9 cellular contexts compared by ENCODE assay signal in the genomic region with DNA sequence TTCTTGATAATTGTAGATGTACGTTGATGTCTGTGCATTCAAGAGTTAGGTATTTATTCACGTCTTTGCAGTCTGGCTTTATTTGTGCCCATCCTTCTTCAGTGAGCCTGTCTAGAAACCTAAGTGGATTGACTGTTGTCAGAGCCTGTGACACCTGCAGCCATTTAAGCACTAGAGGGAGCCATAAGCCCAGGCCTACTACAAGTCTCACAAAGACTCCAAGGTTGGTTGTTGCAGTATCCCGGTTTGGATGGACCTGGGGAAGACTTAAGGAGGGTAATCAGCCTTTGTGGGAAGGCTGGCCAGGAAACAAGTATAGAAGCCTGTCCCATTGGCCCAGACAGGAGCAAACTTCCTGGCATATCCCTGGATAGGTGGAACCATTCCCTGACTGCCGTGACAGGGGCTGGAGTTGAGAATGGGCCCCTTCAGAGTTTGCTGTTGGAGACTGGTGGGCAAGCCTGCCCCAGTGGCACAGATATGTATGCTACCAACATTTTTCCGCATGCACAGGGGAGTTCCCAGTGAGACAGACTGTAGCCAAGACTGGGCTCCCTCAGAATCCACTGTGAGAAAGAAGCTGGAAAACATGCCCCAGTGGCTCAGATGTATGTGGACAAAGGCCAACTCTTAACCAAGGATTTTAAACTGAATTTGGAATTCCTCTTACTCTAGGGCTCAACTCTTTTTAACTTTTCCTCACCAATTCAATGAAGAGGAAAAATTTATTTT. TPM values are rescaled to one million over a fixed set of nuclear protein-coding genes. Genes with fewer than 3 reads are reported as not detected.
DNase-seq lines count a peak whose midpoint lies in the region; ATAC-seq and TF ChIP-seq lines count a peak whose summit lies in the region.
"Had no signal": no experiment of that assay in that cellular context is flagged by ENCODE, and none has a peak within 500 bp of the region (broad histone marks: within the 10 kb centered on the region; RNA-seq: fewer than 3 reads in every experiment).

No MANE protein-coding gene starts in this region.

- H3K27ac ChIP-seq in lung (ENCODE audit: low read depth in 1 of 2, low read length in 1 of 2), result no peak overlapping the region
- no peak overlapping the region for H3K27ac ChIP-seq in effector memory CD4-positive, alpha-beta T cell (ENCODE audit: insufficient read depth, low read length, poor library complexity, severe bottlenecking)

- no peak overlapping the region for H3K4me3 ChIP-seq in choroid plexus epithelial cell (ENCODE audit: low read depth, low read length)
- H3K4me3 ChIP-seq in lung, result no peak overlapping the region
- H3K4me3 ChIP-seq in effector memory CD4-positive, alpha-beta T cell (ENCODE audit: insufficient read depth, low read depth, low read length, poor library complexity, severe bottlenecking), result no peak overlapping the region

- H3K27me3 ChIP-seq in lung (ENCODE audit: control insufficient read depth, insufficient read depth), result no peaks in the 10 kb centered on the region
- no peaks in the 10 kb centered on the region for H3K27me3 ChIP-seq in effector memory CD4-positive, alpha-beta T cell (replicated peaks; ENCODE audit: control insufficient read depth, insufficient read depth, low read length, poor library complexity, severe bottlenecking)

- DNase-seq in DMS53 treated with DMSO at 0.1 percent for 48 hours (lab: John Stamatoyannopoulos, UW; ENCODE audit: unreplicated experiment) (peak; percentile 90), HT1080 (ENCODE audit: low read depth) (peak; percentile 65), NCI-H82 (lab: John Stamatoyannopoulos, UW) (peak; percentile 93), choroid plexus epithelial cell (ENCODE audit: low read depth) (peak; percentile 92), lung (ENCODE audit: low spot score) (peak; percentile 52)
- DNase-seq in effector memory CD4-positive, alpha-beta T cell, result no peak

- TF ChIP-seq CTCF in choroid plexus epithelial cell (conservative IDR thresholded peaks at IDR 0.05; ENCODE audit: low read depth, low read length) (peak; percentile 98), lung (IDR thresholded peaks at IDR 0.05; ENCODE audit: control extremely low read depth, extremely low read depth) (peak; percentile 34)

- H3K4me1 ChIP-seq in lung (ENCODE audit: control insufficient read depth in 2 of 2, insufficient read depth in 2 of 2, low read length in 2 of 2), result no peaks in the 10 kb centered on the region
- no peaks in the 10 kb centered on the region for H3K4me1 ChIP-seq in effector memory CD4-positive, alpha-beta T cell (ENCODE audit: control insufficient read depth, insufficient read depth, low read length, poor library complexity, severe bottlenecking)

- WGBS in lung, 2 donors, result 62 to 70% methylated on average over 5 of the region's 5 CpGs

- peaks cover 0 to 2% of the 10 kb centered on the region in 2 donors for H3K9me3 ChIP-seq in lung (ENCODE audit: control insufficient read depth in 2 of 2, insufficient read depth in 1 of 2, low read length in 1 of 2)
- no peaks in the 10 kb centered on the region for H3K9me3 ChIP-seq in effector memory CD4-positive, alpha-beta T cell (ENCODE audit: control insufficient read depth, low read length)

- H3K36me3 ChIP-seq in lung (ENCODE audit: control insufficient read depth in 2 of 2, insufficient read depth in 2 of 2, low read length in 2 of 2), result no peaks in the 10 kb centered on the region
- no peaks in the 10 kb centered on the region for H3K36me3 ChIP-seq in effector memory CD4-positive, alpha-beta T cell (ENCODE audit: control insufficient read depth, insufficient read depth, low read length)

- ATAC-seq in lung (ENCODE audit: insufficient read depth, low FRiP score) (no peak), HG03469 (IDR thresholded peaks at IDR 0.05; ENCODE audit: unreplicated experiment) (no peak), GM18520 (IDR thresholded peaks at IDR 0.05; ENCODE audit: unreplicated experiment) (no peak)

RNA-seq across cellular contexts. Expression of gene LRRC30, which starts 9.3 kb away (rescaled TPM):
- not detected in 2 replicates for total RNA-seq in HT1080 (2014; rRNA removed; shearing (Covaris generic))
- polyA plus RNA-seq in HT1080 (2015; cell fraction: cytosol; rRNA removed), result not detected in 2 replicates
- not detected in 2 replicates for polyA plus RNA-seq in HT1080 (2015; cell fraction: nucleus; rRNA removed)
- total RNA-seq in lung, result not detected
- not detected for polyA plus RNA-seq in lung
- total RNA-seq: T-helper 1 cell treated with Interleukin-12 subunit alpha and Interleukin-12 subunit beta and Interleukin-4 antibody, amounts not matched to agents 30 ng/mL and 1 ng/mL, for 36 hours had no signal

Comparison
In these comparisons a context has a peak if more than half of its experiments do, and no peak if none do; other contexts are left out.
1. DNase-seq: peak in DMS53 treated with DMSO at 0.1 percent for 48 hours (single experiment), HT1080 (single experiment), NCI-H82 (single experiment), choroid plexus epithelial cell (single experiment) and lung (single experiment); none in effector memory CD4-positive, alpha-beta T cell (0 of 3).